In genomic region chr5:53164478-53165165, GRCh38 we compare ENCODE assay signal across 13 cellular contexts. TPM values are rescaled to one million over a fixed set of nuclear protein-coding genes. Genes with fewer than 3 reads are reported as not detected.
DNase-seq lines count a peak whose midpoint lies in the region; ATAC-seq and TF ChIP-seq lines count a peak whose summit lies in the region.
"Had no signal": no experiment of that assay in that cellular context is flagged by ENCODE, and none has a peak within 500 bp of the region (broad histone marks: within the 10 kb centered on the region; RNA-seq: fewer than 3 reads in every experiment).

No MANE protein-coding gene starts in this region.

- ATAC-seq in left lung = peak; percentile 83
- ATAC-seq in natural killer cell treated with Interleukin-12 subunit alpha and Interleukin-12 subunit beta and Interleukin-15 and Interleukin-18, amount 100 ng/mL, for 72 hours = no peak
- ATAC-seq: GM12878 had no signal

- H3K14ac ChIP-seq in mesenchymal stem cell (ENCODE audit: low read length in 2 of 2) = no peak overlapping the region

- no peak overlapping the region for H2BK5ac ChIP-seq in mesenchymal stem cell (ENCODE audit: low read depth, low read length, poor library complexity, severe bottlenecking)

- no peak overlapping the region for H3K4me2 ChIP-seq in mesenchymal stem cell (ENCODE audit: low read length, poor library complexity, severe bottlenecking)

- no peak overlapping the region for H4K8ac ChIP-seq in mesenchymal stem cell (ENCODE audit: low read length)

- WGBS in mesenchymal stem cell = 90% methylated on average over 2 of the region's 2 CpGs

- peaks cover 10 to 12% of the 10 kb centered on the region in 2 donors for H3K4me1 ChIP-seq in left lung
- H3K4me1 ChIP-seq in mesenchymal stem cell (ENCODE audit: control insufficient read depth, insufficient read depth, low read depth, low read length) = no peaks in the 10 kb centered on the region

- intact Hi-C loops in left lung (cut with DNase I) = no loop called here

- H2BK12ac ChIP-seq in mesenchymal stem cell (ENCODE audit: low read length in 2 of 2) = no peak overlapping the region

- no peaks in the 10 kb centered on the region for H3K36me3 Mint-ChIP-seq in natural killer cell treated with Interleukin-12 subunit alpha and Interleukin-12 subunit beta and Interleukin-15 and Interleukin-18, amount 100 ng/mL, for 72 hours

- H3K23ac ChIP-seq in mesenchymal stem cell (ENCODE audit: low read length in 2 of 2) = no peak overlapping the region

- no peak overlapping the region for H2AFZ ChIP-seq in mesenchymal stem cell (ENCODE audit: low read depth, low read length)
- H2AFZ ChIP-seq: GM23248 had no signal

- no peaks in the 10 kb centered on the region for H3K36me3 ChIP-seq in left lung
- no peaks in the 10 kb centered on the region for H3K36me3 ChIP-seq in mesenchymal stem cell (ENCODE audit: control insufficient read depth in 1 of 2, insufficient read depth in 2 of 2, low read depth in 1 of 2, low read length in 2 of 2)
- no peaks in the 10 kb centered on the region for H3K36me3 ChIP-seq in H7 (replicated peaks; ENCODE audit: control insufficient read depth, insufficient read depth, low read length)

- no peak overlapping the region for H3K4ac ChIP-seq in mesenchymal stem cell (ENCODE audit: low read depth in 1 of 2, low read length in 2 of 2)

- no peak overlapping the region for H3K4me3 ChIP-seq in left lung
- H3K4me3 ChIP-seq in mesenchymal stem cell (ENCODE audit: insufficient read depth in 1 of 2, low read depth in 1 of 2, low read length in 2 of 2) = no peak overlapping the region
- H3K4me3 ChIP-seq in H7 (ENCODE audit: insufficient read depth, low read depth, low read length) = no peak overlapping the region
- H3K4me3 ChIP-seq: GM12878, GM23248 had no signal

- peak overlapping the region; percentile 30 for H2BK15ac ChIP-seq in mesenchymal stem cell (ENCODE audit: low read depth, poor library complexity, severe bottlenecking)

- TF ChIP-seq CTCF in left lung (IDR thresholded peaks at IDR 0.05) = no peak

- no peak overlapping the region for H3K18ac ChIP-seq in mesenchymal stem cell (ENCODE audit: low read depth in 1 of 2, low read length in 2 of 2)

- no peak overlapping the region for H2BK120ac ChIP-seq in mesenchymal stem cell (ENCODE audit: low read depth, low read length)

- no peak overlapping the region for H3K9ac ChIP-seq in mesenchymal stem cell (ENCODE audit: low read length)
- H3K9ac ChIP-seq: GM23248 had no signal

- no peak overlapping the region for H4K91ac ChIP-seq in mesenchymal stem cell (ENCODE audit: low read length)

- no peaks in the 10 kb centered on the region for H3K27me3 ChIP-seq in left lung
- H3K27me3 ChIP-seq in mesenchymal stem cell (ENCODE audit: control insufficient read depth in 1 of 2, insufficient read depth in 1 of 2, low read length in 2 of 2) = no peaks in the 10 kb centered on the region
- H3K27me3 ChIP-seq in H7 (ENCODE audit: control insufficient read depth, insufficient read depth, low read length) = no peaks in the 10 kb centered on the region

- no peak overlapping the region for H3K27ac Mint-ChIP-seq in natural killer cell treated with Interleukin-12 subunit alpha and Interleukin-12 subunit beta and Interleukin-15 and Interleukin-18, amount 100 ng/mL, for 72 hours
- H3K27ac Mint-ChIP-seq: B cell; CD4-positive, alpha-beta T cell had no signal

- DNase-seq in fibroblast of gingiva (ENCODE audit: low read depth) = peak; percentile 4
- DNase-seq in left lung = no peak
- DNase-seq in mesenchymal stem cell = no peak
- DNase-seq in natural killer cell treated with Interleukin-12 subunit alpha and Interleukin-12 subunit beta and Interleukin-15 and Interleukin-18, amount 100 ng/mL, for 72 hours (ENCODE audit: low spot score) = no peak
- no peak for DNase-seq in COLO829 (ENCODE audit: low spot score)
- no peak for DNase-seq in H7
- no peak for DNase-seq in stimulated activated CD4-positive, alpha-beta T cell treated with anti-CD3 and anti-CD28 coated beads, Interleukin-2, amount 100 ng/mL, for 24 hours
- DNase-seq: C1 segment of cervical spinal cord; CD4-positive, alpha-beta T cell; DMS79; GM23248 had no signal

- no peak overlapping the region for H2AK5ac ChIP-seq in mesenchymal stem cell (ENCODE audit: low read length, severe bottlenecking)

- H3K4me1 Mint-ChIP-seq in natural killer cell treated with Interleukin-12 subunit alpha and Interleukin-12 subunit beta and Interleukin-15 and Interleukin-18, amount 100 ng/mL, for 72 hours (ENCODE audit: low read depth in 2 of 2) = no peaks in the 10 kb centered on the region
- H3K4me1 Mint-ChIP-seq: B cell had no signal

- no peak overlapping the region for H3K4me3 Mint-ChIP-seq in natural killer cell treated with Interleukin-12 subunit alpha and Interleukin-12 subunit beta and Interleukin-15 and Interleukin-18, amount 100 ng/mL, for 72 hours
- H3K4me3 Mint-ChIP-seq: B cell; CD4-positive, alpha-beta T cell had no signal

- no peak overlapping the region for H3K27ac ChIP-seq in left lung
- H3K27ac ChIP-seq in mesenchymal stem cell (ENCODE audit: low read length, poor library complexity, severe bottlenecking) = no peak overlapping the region
- H3K27ac ChIP-seq: GM23248 had no signal

- peaks cover 5 to 17% of the 10 kb centered on the region in 2 donors for H3K27me3 Mint-ChIP-seq in natural killer cell treated with Interleukin-12 subunit alpha and Interleukin-12 subunit beta and Interleukin-15 and Interleukin-18, amount 100 ng/mL, for 72 hours

- no peaks in the 10 kb centered on the region for H3K9me3 Mint-ChIP-seq in natural killer cell treated with Interleukin-12 subunit alpha and Interleukin-12 subunit beta and Interleukin-15 and Interleukin-18, amount 100 ng/mL, for 72 hours
- H3K9me3 Mint-ChIP-seq: CD4-positive, alpha-beta T cell had no signal

- no peaks in the 10 kb centered on the region for H3K79me1 ChIP-seq in mesenchymal stem cell (replicated peaks; ENCODE audit: low read length, poor library complexity, severe bottlenecking)

- H3K9me3 ChIP-seq in left lung = no peaks in the 10 kb centered on the region
- H3K9me3 ChIP-seq in mesenchymal stem cell (ENCODE audit: control insufficient read depth, low read length) = no peaks in the 10 kb centered on the region

RNA-seq across cellular contexts. Expression of gene MOCS2, which starts 55.1 kb away (rescaled TPM):
- 10 to 100 TPM; 38.8 to 39.0 TPM for total RNA-seq in left lung
- polyA plus RNA-seq in mesenchymal stem cell (2013, experiment 1 of 2) = 38.0 TPM
- polyA plus RNA-seq in mesenchymal stem cell (2013, experiment 2 of 2) = 38.0 TPM
- total RNA-seq in natural killer cell treated with Interleukin-12 subunit alpha and Interleukin-12 subunit beta and Interleukin-15 and Interleukin-18, amount 100 ng/mL, for 72 hours = 10 to 100 TPM; 14.7 to 16.6 TPM
- total RNA-seq in H7 (2014; rRNA removed; shearing (Covaris generic)) = 13.9 and 17.4 TPM in 2 replicates
